1 cellular context compared by ENCODE assay signal in the genomic region with DNA sequence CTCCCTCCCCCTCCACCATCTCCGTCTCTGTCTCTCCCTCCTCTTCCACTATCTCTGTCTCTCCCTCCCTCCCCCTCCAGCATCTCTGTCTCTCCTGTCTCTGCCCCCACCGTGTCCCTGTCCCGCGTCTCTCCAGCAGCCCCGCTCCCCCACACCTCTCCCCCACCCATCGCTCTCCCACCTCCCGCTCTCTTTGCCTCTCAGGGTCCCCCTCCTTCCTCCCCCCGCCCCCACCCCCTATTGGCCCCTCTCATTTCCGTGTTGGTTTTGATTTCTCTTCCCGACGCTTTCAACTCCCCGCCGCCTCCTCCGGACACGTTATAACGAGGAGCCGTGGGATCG.
TF ChIP-seq lines count a peak whose summit lies in the region.

No MANE protein-coding gene starts in this region.

TF ChIP-seq in HepG2, 621 proteins besides CTCF, POLR2A, EP300 and RAD21:
- no peak for TF ChIP-seq ZNF337 (CRISPR knock-in tag; IDR thresholded peaks at IDR 0.05; ENCODE audit: borderline replicate concordance, low read depth)
- no peak for TF ChIP-seq SNRNP70 (IDR thresholded peaks at IDR 0.05; ENCODE audit: low read depth, low read length)
- no peak for TF ChIP-seq ZFP1 (CRISPR knock-in tag; IDR thresholded peaks at IDR 0.05)
- TF ChIP-seq NR2F2 (IDR thresholded peaks at IDR 0.05; ENCODE audit: borderline replicate concordance, low read depth): no peak
- no peak for TF ChIP-seq SKIL (CRISPR knock-in tag; IDR thresholded peaks at IDR 0.05; ENCODE audit: borderline replicate concordance)
- no peak for TF ChIP-seq XBP1 (CRISPR knock-in tag; IDR thresholded peaks at IDR 0.05)
- TF ChIP-seq ZNF749 (CRISPR knock-in tag; IDR thresholded peaks at IDR 0.05; ENCODE audit: borderline replicate concordance): no peak
- TF ChIP-seq, protein P1, sequence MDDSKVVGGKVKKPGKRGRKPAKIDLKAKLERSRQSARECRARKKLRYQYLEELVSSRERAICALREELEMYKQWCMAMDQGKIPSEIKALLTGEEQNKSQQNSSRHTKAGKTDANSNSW (CRISPR knock-in tag; IDR thresholded peaks at IDR 0.05; ENCODE audit: borderline replicate concordance): no peak
- TF ChIP-seq, protein P2, sequence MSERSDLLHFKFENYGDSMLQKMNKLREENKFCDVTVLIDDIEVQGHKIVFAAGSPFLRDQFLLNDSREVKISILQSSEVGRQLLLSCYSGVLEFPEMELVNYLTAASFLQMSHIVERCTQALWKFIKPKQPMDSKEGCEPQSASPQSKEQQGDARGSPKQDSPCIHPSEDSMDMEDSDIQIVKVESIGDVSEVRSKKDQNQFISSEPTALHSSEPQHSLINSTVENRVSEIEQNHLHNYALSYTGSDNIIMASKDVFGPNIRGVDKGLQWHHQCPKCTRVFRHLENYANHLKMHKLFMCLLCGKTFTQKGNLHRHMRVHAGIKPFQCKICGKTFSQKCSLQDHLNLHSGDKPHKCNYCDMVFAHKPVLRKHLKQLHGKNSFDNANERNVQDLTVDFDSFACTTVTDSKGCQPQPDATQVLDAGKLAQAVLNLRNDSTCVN (CRISPR knock-in tag; IDR thresholded peaks at IDR 0.05; ENCODE audit: borderline replicate concordance): no peak
- no peak for TF ChIP-seq ZNF704 (CRISPR knock-in tag; IDR thresholded peaks at IDR 0.05; ENCODE audit: borderline replicate concordance)
